8 cellular contexts compared by ENCODE assay signal in the genomic region with DNA sequence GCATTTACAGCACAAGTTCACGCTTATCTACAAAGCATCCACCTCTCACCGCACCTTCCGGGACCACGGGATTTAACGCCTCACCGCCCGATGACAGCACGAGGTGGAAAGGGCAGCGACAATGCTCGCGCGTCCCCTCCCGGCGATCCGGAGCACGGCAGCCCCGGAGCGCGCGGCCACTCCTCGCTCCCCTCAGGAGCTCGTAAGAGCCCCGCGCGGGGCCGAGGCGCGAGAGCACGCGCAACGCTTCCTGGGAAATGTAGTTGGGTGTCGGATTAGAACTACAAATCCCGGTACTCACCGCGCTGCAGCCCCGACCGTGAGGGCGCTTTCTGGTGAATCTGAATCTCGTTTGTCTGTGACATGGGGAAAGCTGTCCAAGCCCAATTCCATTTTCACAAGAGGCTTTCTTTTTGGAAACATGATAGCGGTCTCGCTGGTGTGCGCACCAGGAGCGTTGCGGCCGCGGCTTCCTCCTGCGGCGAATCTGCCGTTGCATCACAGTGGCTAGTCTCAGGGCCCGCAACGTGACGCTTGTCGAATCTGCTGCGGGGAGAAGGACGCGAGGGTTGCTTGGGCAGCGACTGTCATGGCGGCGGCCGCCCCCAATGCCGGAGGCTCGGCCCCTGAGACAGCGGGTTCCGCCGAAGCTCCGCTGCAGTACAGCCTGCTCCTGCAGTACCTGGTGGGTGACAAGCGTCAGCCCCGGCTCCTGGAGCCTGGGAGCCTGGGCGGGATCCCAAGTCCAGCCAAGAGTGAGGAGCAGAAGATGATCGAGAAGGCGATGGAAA. TPM values are rescaled to one million over a fixed set of nuclear protein-coding genes. Genes with fewer than 3 reads are reported as not detected.
A peak's percentile ranks its signal among the peaks of the same experiment; 100 is the strongest.
DNase-seq lines count a peak whose midpoint lies in the region; ATAC-seq and TF ChIP-seq lines count a peak whose summit lies in the region.

A gene (plus strand): TSS at position 576 of the 791 bp plus-strand sequence. CDS start 14 bp downstream, at position 590.

- H3K4me3 ChIP-seq in LNCaP clone FGC (ENCODE audit: low read depth, low read length) (peak within 1 kb of the TSS; percentile 91), fibroblast of mammary gland (ENCODE audit: control insufficient read depth, low read depth, low read length) (peak within 1 kb of the TSS; percentile 99)

- POLR2A ChIA-PET in RWPE1 (lab: Yijun Ruan, JAX; ENCODE audit: low non-redundant PET): interaction anchor here (0.5 kb wide), 1 partner anchor 271 kb away, joined by 3 read pairs; no protein-coding TSS in a partner anchor

- peaks cover 5% of the 10 kb centered on the region for H3K9me3 Mint-ChIP-seq in activated T-helper 17 cell treated with anti-CD3 and anti-CD28 coated beads, Interleukin-2, amount 50 U/mL, for 72 hours
- peaks cover 6 to 9% of the 10 kb centered on the region in 2 donors for H3K9me3 Mint-ChIP-seq in natural killer cell

- DNase-seq in ELR (ENCODE audit: low read depth) (peak; percentile 99), H4 (ENCODE audit: low spot score) (peak; percentile 97), LNCaP clone FGC (ENCODE audit: low read depth) (peak; percentile 93), RWPE1 (ENCODE audit: low spot score) (peak; percentile 95), fibroblast of mammary gland (ENCODE audit: low read depth) (peak; percentile 97), natural killer cell (peak; percentile 92)
- peak; percentile 92 for DNase-seq in stimulated activated naive CD4-positive, alpha-beta T cell treated with Interleukin-2 at 50 U/mL for 16 hours (lab: John Stamatoyannopoulos, UW)

- peaks cover 35% of the 10 kb centered on the region for H3K36me3 Mint-ChIP-seq in activated T-helper 17 cell treated with anti-CD3 and anti-CD28 coated beads, Interleukin-2, amount 50 U/mL, for 72 hours (ENCODE audit: low read depth)
- H3K36me3 Mint-ChIP-seq in natural killer cell: no peaks in the 10 kb centered on the region

- ATAC-seq in activated T-helper 17 cell treated with anti-CD3 and anti-CD28 coated beads, Interleukin-2, amount 50 U/mL, for 72 hours (replicated peaks): peak; percentile 97
- ATAC-seq in natural killer cell: peak; percentile 91 to 97 (median 91)

- H3K27ac Mint-ChIP-seq in activated T-helper 17 cell treated with anti-CD3 and anti-CD28 coated beads, Interleukin-2, amount 50 U/mL, for 72 hours: peak within 1 kb of the TSS; percentile 98
- peak within 1 kb of the TSS; percentile 96 for H3K27ac Mint-ChIP-seq in natural killer cell

- intact Hi-C loops in natural killer cell (cut with micrococcal nuclease): loop anchor here (1.0 to 5.0 kb wide), 4 partner anchors 16 to 854 kb away; a partner anchor contains a TSS

- peaks cover 15% of the 10 kb centered on the region for H3K4me1 Mint-ChIP-seq in activated T-helper 17 cell treated with anti-CD3 and anti-CD28 coated beads, Interleukin-2, amount 50 U/mL, for 72 hours
- peaks cover 21 to 25% of the 10 kb centered on the region in 2 donors for H3K4me1 Mint-ChIP-seq in natural killer cell

- TF ChIP-seq CTCF in LNCaP clone FGC (IDR thresholded peaks at IDR 0.05; ENCODE audit: control insufficient read depth, extremely low read depth, insufficient read depth) (peak; percentile 95), RWPE1 (conservative IDR thresholded peaks at IDR 0.05; ENCODE audit: low read depth) (peak; percentile 99), fibroblast of mammary gland (conservative IDR thresholded peaks at IDR 0.05; ENCODE audit: control insufficient read depth, insufficient read depth, low read depth, low read length) (peak; percentile 63), natural killer cell (IDR thresholded peaks at IDR 0.05) (peak; percentile 89)

- H3K4me3 Mint-ChIP-seq in activated T-helper 17 cell treated with anti-CD3 and anti-CD28 coated beads, Interleukin-2, amount 50 U/mL, for 72 hours: peak within 1 kb of the TSS; percentile 97
- H3K4me3 Mint-ChIP-seq in natural killer cell: peak within 1 kb of the TSS; percentile 97

- CTCF ChIA-PET in RWPE1 (lab: Yijun Ruan, JAX): interaction anchor here (0.6 to 1.5 kb wide), 8 partner anchors 60 to 1030 kb away, joined by 3 to 8 read pairs (median 3); a partner anchor contains a TSS

- no peaks in the 10 kb centered on the region for H3K27me3 Mint-ChIP-seq in activated T-helper 17 cell treated with anti-CD3 and anti-CD28 coated beads, Interleukin-2, amount 50 U/mL, for 72 hours
- no peaks in the 10 kb centered on the region for H3K27me3 Mint-ChIP-seq in natural killer cell (ENCODE audit: low read depth in 2 of 2)

- H3K27ac ChIP-seq in RWPE1: peak within 1 kb of the TSS; percentile 91

RNA-seq across cellular contexts. Expression of the gene that starts here (rescaled TPM):
- 34.0 and 36.9 TPM in 2 replicates for total RNA-seq in H4 (2014; rRNA removed; shearing (Covaris generic))
- 10 to 100 TPM in 1 of 2 donors, 1 to 10 TPM in 1; 6.6 to 12.9 TPM for total RNA-seq in activated T-helper 17 cell treated with anti-CD3 and anti-CD28 coated beads, Interleukin-2, amount 50 U/mL, for 72 hours
- 10 to 100 TPM in 1 of 3 donors, 1 to 10 TPM in 2; 7.8 to 11.3 (median 8.9) TPM for total RNA-seq in natural killer cell

Comparison
In these comparisons a context has a peak if more than half of its experiments do, and no peak if none do; other contexts are left out.
1. Peak in every context shown above with its lines: DNase-seq, ATAC-seq, H3K4me3 ChIP-seq and H3K27ac ChIP-seq.